In genomic region chr2:192196451-192197194, GRCh38 we compare ENCODE assay signal across 9 cellular contexts. TPM values are rescaled to one million over a fixed set of nuclear protein-coding genes. Genes with fewer than 3 reads are reported as not detected.
DNase-seq lines count a peak whose midpoint lies in the region; ATAC-seq and TF ChIP-seq lines count a peak whose summit lies in the region.
"Had no signal": no experiment of that assay in that cellular context is flagged by ENCODE, and none has a peak within 500 bp of the region (broad histone marks: within the 10 kb centered on the region; RNA-seq: fewer than 3 reads in every experiment).

No MANE protein-coding gene starts in this region.

- peak; percentile 85 for DNase-seq in G401 (ENCODE audit: low spot score)
- DNase-seq in NCI-H2227 (lab: John Stamatoyannopoulos, UW; ENCODE audit: unreplicated experiment): peak; percentile 76
- peak in 4 of 10 donors; percentile 20 to 54 (median 31) for DNase-seq in dorsolateral prefrontal cortex
- DNase-seq in pons (ENCODE audit: low spot score): peak; percentile 65
- no peak for DNase-seq in DMS79 (lab: John Stamatoyannopoulos, UW)
- no peak for DNase-seq in NCI-H345 (lab: John Stamatoyannopoulos, UW)

- peaks cover 0 to 35% (median 0%) of the 10 kb centered on the region in 45 donors for H3K27me3 ChIP-seq in dorsolateral prefrontal cortex

- intact Hi-C loops in dorsolateral prefrontal cortex (cut with DNase I): loop anchor here (5.0 to 10.0 kb wide), 2 partner anchors 91 to 332 kb away; no protein-coding TSS in a partner anchor

- in situ Hi-C loops in G401 (cut with HindIII; ENCODE audit: low sequenced_read_pairs): no loop called here

- TF ChIP-seq CTCF in dorsolateral prefrontal cortex (IDR thresholded peaks at IDR 0.05 in 54 of 56, conservative IDR thresholded peaks at IDR 0.05 in 2 of 56; ENCODE audit: low read depth in 1 of 56, partially characterized antibody in 56 of 56): no peak

- no peak for ATAC-seq in HG02938 (IDR thresholded peaks at IDR 0.05; ENCODE audit: unreplicated experiment)

- H3K4me3 ChIP-seq in dorsolateral prefrontal cortex: peak overlapping the region; percentile 58 to 93 (median 78)

- H3K27ac ChIP-seq in dorsolateral prefrontal cortex: peak overlapping the region; percentile 84 to 98 (median 96)
- H3K27ac ChIP-seq: vagina had no signal

RNA-seq across cellular contexts. Expression of gene TMEFF2, which starts 1.9 kb away (rescaled TPM):
- total RNA-seq in G401 (2014; rRNA removed; shearing (Covaris generic)): not detected in 2 replicates
- total RNA-seq in dorsolateral prefrontal cortex: 10 to 100 TPM; 13.6 to 71.1 (median 44.6) TPM
- total RNA-seq: mononuclear cell, vagina had no signal

Comparison
In these comparisons a context has a peak if more than half of its experiments do, and no peak if none do; other contexts are left out.
1. DNase-seq: peak in G401 (single experiment), NCI-H2227 (single experiment) and pons (single experiment); none in DMS79 (single experiment) and NCI-H345 (single experiment).
2. RNA of gene TMEFF2, which starts 1.9 kb away (total RNA-seq): 13.6 to 71.1 TPM in dorsolateral prefrontal cortex; not detected in G401; every median in the first group is over 10 times any median in the second.